In the genomic region with DNA sequence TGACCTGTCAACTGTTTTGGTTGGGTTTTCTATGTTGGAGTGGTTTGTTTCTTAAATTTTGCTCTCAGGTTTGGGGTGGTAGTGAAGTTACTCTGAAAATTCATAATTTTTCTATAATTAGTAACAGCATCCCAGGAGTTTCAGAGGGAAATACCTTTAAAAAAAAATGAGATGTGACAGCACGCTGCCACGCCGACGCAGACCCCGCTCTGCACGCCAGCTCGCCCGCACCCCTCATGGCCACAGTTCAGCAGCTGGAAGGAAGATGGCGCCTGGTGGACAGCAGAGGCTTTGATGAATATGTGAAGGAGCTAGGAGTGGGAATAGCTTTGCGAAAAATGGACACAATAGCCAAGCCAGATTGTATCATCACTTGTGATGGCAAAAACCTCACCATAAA, we compare ENCODE assay signal across 13 cellular contexts. TPM values are rescaled to one million over a fixed set of nuclear protein-coding genes. Genes with fewer than 3 reads are reported as not detected.
A peak's percentile ranks its signal among the peaks of the same experiment; 100 is the strongest.
DNase-seq lines count a peak whose midpoint lies in the region; ATAC-seq and TF ChIP-seq lines count a peak whose summit lies in the region.
"Had no signal": no experiment of that assay in that cellular context is flagged by ENCODE, and none has a peak within 500 bp of the region (broad histone marks: within the 10 kb centered on the region; RNA-seq: fewer than 3 reads in every experiment).

No MANE protein-coding gene starts in this region.

- 0 out of 2 replicates have a peak overlapping the region, but pooled peaks have one; percentile 48 for H3K4me2 ChIP-seq in SK-N-SH

- POLR2A ChIA-PET in SK-N-SH (lab: Yijun Ruan, JAX): no interaction called here

- H3K4me3 ChIP-seq in SK-N-SH (ENCODE audit: low read depth in 2 of 2, low read length in 1 of 2): no peak overlapping the region

- no peak for ATAC-seq in SK-N-SH treated with all-trans-retinoic acid at 6 μM for 48 hours
- ATAC-seq in central memory CD8-positive, alpha-beta T cell (replicated peaks; ENCODE audit: extremely low read depth, poor library complexity, severe bottlenecking): no peak
- no peak for ATAC-seq in HG02970 (IDR thresholded peaks at IDR 0.05; ENCODE audit: low FRiP score, unreplicated experiment)

- H3K9me2 ChIP-seq in SK-N-SH: no peaks in the 10 kb centered on the region

- H3K9ac ChIP-seq in SK-N-SH: no peak overlapping the region

- TF ChIP-seq CTCF in SK-N-SH (IDR thresholded peaks at IDR 0.05) (no peak), nephron progenitor cell (IDR thresholded peaks at IDR 0.05) (no peak)

- no peak for TF ChIP-seq EP300 in SK-N-SH (IDR thresholded peaks at IDR 0.05; ENCODE audit: borderline replicate concordance in 1 of 2, low read depth in 1 of 2, low read length in 1 of 2)

- no peaks in the 10 kb centered on the region for H3K9me3 ChIP-seq in SK-N-SH

- peaks cover 88% of the 10 kb centered on the region for H3K79me2 ChIP-seq in SK-N-SH (ENCODE audit: insufficient read depth)

- CTCF ChIA-PET in SK-N-SH (lab: Yijun Ruan, JAX): interaction anchor here (1.4 kb wide), 1 partner anchor 13 kb away, joined by 5 read pairs; no protein-coding TSS in a partner anchor

- DNase-seq in SK-N-SH: no peak
- no peak for DNase-seq in central memory CD8-positive, alpha-beta T cell (ENCODE audit: low spot score in 2 of 2)
- DNase-seq in nephron progenitor cell: no peak
- no peak for DNase-seq in NAMALWA (ENCODE audit: low spot score)
- no peak for DNase-seq in activated CD8-positive, alpha-beta memory T cell treated with anti-CD3 and anti-CD28 coated beads for 24 hours
- DNase-seq: activated effector memory CD4-positive, alpha-beta T cell treated with anti-CD3 and anti-CD28 coated beads, Interleukin-2, amount 50 U/mL, for 16 hours; COR-L47; H9; substantia nigra had no signal

- over 99% methylated on average over 10 of the region's 10 CpGs for WGBS in SK-N-SH (ENCODE audit: low lambda C conversion rate)

- H3K36me3 Mint-ChIP-seq in IgD-negative memory B cell (peaks cover 5% of the 10 kb centered on the region), nephron progenitor cell (ENCODE audit: low read depth) (peaks cover 51% of the 10 kb centered on the region)
- H3K36me3 Mint-ChIP-seq in central memory CD8-positive, alpha-beta T cell (ENCODE audit: insufficient read depth): peaks cover 3% of the 10 kb centered on the region

- TF ChIP-seq RAD21 in SK-N-SH (IDR thresholded peaks at IDR 0.05; ENCODE audit: low read length): no peak

- peak overlapping the region in 1 of 4 donors; percentile 81 for H3K4me3 Mint-ChIP-seq in IgD-negative memory B cell
- H3K4me3 Mint-ChIP-seq in central memory CD8-positive, alpha-beta T cell: no peak overlapping the region
- peak overlapping the region; percentile 16 for H3K4me3 Mint-ChIP-seq in nephron progenitor cell
- H3K4me3 Mint-ChIP-seq: H9 had no signal

- H3K27me3 Mint-ChIP-seq in IgD-negative memory B cell (no peaks in the 10 kb centered on the region), nephron progenitor cell (ENCODE audit: low read depth, poor library complexity) (no peaks in the 10 kb centered on the region)
- H3K27me3 Mint-ChIP-seq in central memory CD8-positive, alpha-beta T cell: no peaks in the 10 kb centered on the region

- peak overlapping the region; percentile 55 to 93 (median 91) for H3K27ac Mint-ChIP-seq in IgD-negative memory B cell
- H3K27ac Mint-ChIP-seq in central memory CD8-positive, alpha-beta T cell (ENCODE audit: low read depth): peak overlapping the region; percentile 89
- peak overlapping the region; percentile 80 for H3K27ac Mint-ChIP-seq in nephron progenitor cell

- H3K4me1 ChIP-seq in SK-N-SH (ENCODE audit: control insufficient read depth in 1 of 2, insufficient read depth in 2 of 2, low read depth in 1 of 2, low read length in 1 of 2): peaks cover 7 to 28% of the 10 kb centered on the region in 2 experiments

- no peaks in the 10 kb centered on the region; the same call in 1 of the 2 replicates for H4K20me1 ChIP-seq in SK-N-SH (ENCODE audit: insufficient read depth)

- peaks cover 11% of the 10 kb centered on the region for H3F3A ChIP-seq in SK-N-SH (replicated peaks; ENCODE audit: insufficient read depth)

- H3K36me3 ChIP-seq in SK-N-SH (replicated peaks in 1 of 2; ENCODE audit: control insufficient read depth in 1 of 2, insufficient read depth in 2 of 2, low read length in 1 of 2): no peaks in the 10 kb centered on the region

- peak overlapping the region in 1 of 2 experiments; percentile 91; a peak in 2 of 4 replicates for H3K27ac ChIP-seq in SK-N-SH (ENCODE audit: low read depth in 2 of 2, low read length in 1 of 2)
- H3K27ac ChIP-seq: 22Rv1 had no signal

- H3K27me3 ChIP-seq in SK-N-SH (ENCODE audit: insufficient read depth): no peaks in the 10 kb centered on the region

- peaks cover 46 to 78% (median 47%) of the 10 kb centered on the region in 3 donors for H3K4me1 Mint-ChIP-seq in IgD-negative memory B cell
- peaks cover 53% of the 10 kb centered on the region for H3K4me1 Mint-ChIP-seq in central memory CD8-positive, alpha-beta T cell
- H3K4me1 Mint-ChIP-seq in nephron progenitor cell: peaks cover 57% of the 10 kb centered on the region

- H3K9me3 Mint-ChIP-seq in IgD-negative memory B cell (no peaks in the 10 kb centered on the region), nephron progenitor cell (peaks cover 22% of the 10 kb centered on the region)
- H3K9me3 Mint-ChIP-seq in central memory CD8-positive, alpha-beta T cell: no peaks in the 10 kb centered on the region
- H3K9me3 Mint-ChIP-seq: H9 had no signal

- no peak overlapping the region for H2AFZ ChIP-seq in SK-N-SH (ENCODE audit: low read depth)

TF ChIP-seq in SK-N-SH, 30 proteins besides CTCF, POLR2A, EP300 and RAD21 (continues in another document):
- TF ChIP-seq NRF1 (IDR thresholded peaks at IDR 0.05; ENCODE audit: low read depth, low read length) (no peak), RFX5 (IDR thresholded peaks at IDR 0.05; ENCODE audit: low read length) (no peak), FOXJ3 (CRISPR knock-in tag; IDR thresholded peaks at IDR 0.05) (no peak), CHD2 (IDR thresholded peaks at IDR 0.05; ENCODE audit: low read length, partially characterized antibody) (no peak), JUND (IDR thresholded peaks at IDR 0.05) (no peak), RXRA (IDR thresholded peaks at IDR 0.05; ENCODE audit: borderline replicate concordance, low read depth) (no peak), SMC3 (IDR thresholded peaks at IDR 0.05; ENCODE audit: low read depth, low read length) (no peak), SIN3A (IDR thresholded peaks at IDR 0.05; ENCODE audit: borderline replicate concordance, low read depth, low read length) (no peak), TCF12 (IDR thresholded peaks at IDR 0.05) (no peak)
- TF ChIP-seq, protein P1, sequence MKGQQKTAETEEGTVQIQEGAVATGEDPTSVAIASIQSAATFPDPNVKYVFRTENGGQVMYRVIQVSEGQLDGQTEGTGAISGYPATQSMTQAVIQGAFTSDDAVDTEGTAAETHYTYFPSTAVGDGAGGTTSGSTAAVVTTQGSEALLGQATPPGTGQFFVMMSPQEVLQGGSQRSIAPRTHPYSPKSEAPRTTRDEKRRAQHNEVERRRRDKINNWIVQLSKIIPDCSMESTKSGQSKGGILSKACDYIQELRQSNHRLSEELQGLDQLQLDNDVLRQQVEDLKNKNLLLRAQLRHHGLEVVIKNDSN (IDR thresholded peaks at IDR 0.05; ENCODE audit: borderline replicate concordance, low read depth): no peak
- TF ChIP-seq, protein P2, sequence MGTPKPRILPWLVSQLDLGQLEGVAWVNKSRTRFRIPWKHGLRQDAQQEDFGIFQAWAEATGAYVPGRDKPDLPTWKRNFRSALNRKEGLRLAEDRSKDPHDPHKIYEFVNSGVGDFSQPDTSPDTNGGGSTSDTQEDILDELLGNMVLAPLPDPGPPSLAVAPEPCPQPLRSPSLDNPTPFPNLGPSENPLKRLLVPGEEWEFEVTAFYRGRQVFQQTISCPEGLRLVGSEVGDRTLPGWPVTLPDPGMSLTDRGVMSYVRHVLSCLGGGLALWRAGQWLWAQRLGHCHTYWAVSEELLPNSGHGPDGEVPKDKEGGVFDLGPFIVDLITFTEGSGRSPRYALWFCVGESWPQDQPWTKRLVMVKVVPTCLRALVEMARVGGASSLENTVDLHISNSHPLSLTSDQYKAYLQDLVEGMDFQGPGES (IDR thresholded peaks at IDR 0.05; ENCODE audit: low read depth, low read length): no peak

TF ChIP-seq in SK-N-SH treated with all-trans-retinoic acid at 6 μM for 48 hours, 23 proteins besides CTCF, POLR2A, EP300 and RAD21:
- TF ChIP-seq ARNTL (CRISPR knock-in tag; IDR thresholded peaks at IDR 0.05; ENCODE audit: borderline replicate concordance, low read depth) (no peak), ZNF8 (CRISPR knock-in tag; IDR thresholded peaks at IDR 0.05) (no peak), ZNF565 (CRISPR knock-in tag; conservative IDR thresholded peaks at IDR 0.05; ENCODE audit: low read depth) (no peak), BACH2 (CRISPR knock-in tag; IDR thresholded peaks at IDR 0.05; ENCODE audit: borderline replicate concordance) (no peak), PPARA (CRISPR knock-in tag; IDR thresholded peaks at IDR 0.05; ENCODE audit: borderline replicate concordance) (no peak), ZFP3 (CRISPR knock-in tag; IDR thresholded peaks at IDR 0.05) (no peak), ISL1 (CRISPR knock-in tag; IDR thresholded peaks at IDR 0.05) (no peak)
- TF ChIP-seq, protein P3, sequence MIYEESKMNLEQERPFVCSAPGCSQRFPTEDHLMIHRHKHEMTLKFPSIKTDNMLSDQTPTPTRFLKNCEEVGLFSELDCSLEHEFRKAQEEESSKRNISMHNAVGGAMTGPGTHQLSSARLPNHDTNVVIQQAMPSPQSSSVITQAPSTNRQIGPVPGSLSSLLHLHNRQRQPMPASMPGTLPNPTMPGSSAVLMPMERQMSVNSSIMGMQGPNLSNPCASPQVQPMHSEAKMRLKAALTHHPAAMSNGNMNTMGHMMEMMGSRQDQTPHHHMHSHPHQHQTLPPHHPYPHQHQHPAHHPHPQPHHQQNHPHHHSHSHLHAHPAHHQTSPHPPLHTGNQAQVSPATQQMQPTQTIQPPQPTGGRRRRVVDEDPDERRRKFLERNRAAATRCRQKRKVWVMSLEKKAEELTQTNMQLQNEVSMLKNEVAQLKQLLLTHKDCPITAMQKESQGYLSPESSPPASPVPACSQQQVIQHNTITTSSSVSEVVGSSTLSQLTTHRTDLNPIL (CRISPR knock-in tag; IDR thresholded peaks at IDR 0.05; ENCODE audit: low read depth): no peak

RNA-seq across cellular contexts. Expression of a gene that starts 34.6 kb away (rescaled TPM):
- polyA plus RNA-seq in SK-N-SH (2012; rRNA removed): 6.7 and 8.4 TPM in 2 replicates
- polyA plus RNA-seq in SK-N-SH (2012; cell fraction: cytosol; rRNA removed): 4.2 and 4.7 TPM in 2 replicates
- polyA plus RNA-seq in SK-N-SH (2012; cell fraction: nucleus; rRNA removed): 33.8 and 50.9 TPM in 2 replicates
- polyA plus RNA-seq in IgD-negative memory B cell: 152 TPM
